ENCODE assay signal across 9 cellular contexts in genomic region chr1:64934115-64934880, GRCh38. TPM values are rescaled to one million over a fixed set of nuclear protein-coding genes. Genes with fewer than 3 reads are reported as not detected.
DNase-seq lines count a peak whose midpoint lies in the region; ATAC-seq and TF ChIP-seq lines count a peak whose summit lies in the region.
"Had no signal": no experiment of that assay in that cellular context is flagged by ENCODE, and none has a peak within 500 bp of the region (broad histone marks: within the 10 kb centered on the region; RNA-seq: fewer than 3 reads in every experiment).

No MANE protein-coding gene starts in this region.

- H3K79me2 ChIP-seq in H9 (ENCODE audit: insufficient read depth, low read length) = peaks cover 3% of the 10 kb centered on the region; the same call in 1 of the 2 replicates

- peak overlapping the region; percentile 51; the same call in 1 of the 2 replicates for H3K14ac ChIP-seq in H9 (ENCODE audit: insufficient read depth, low read length)
- H3K14ac ChIP-seq in neuronal stem cell (ENCODE audit: low read length) = no peak overlapping the region

- H3K27me3 ChIP-seq in H9 (ENCODE audit: insufficient read depth, low read length) (no peaks in the 10 kb centered on the region), heart right ventricle (no peaks in the 10 kb centered on the region), neuronal stem cell (ENCODE audit: control insufficient read depth in 3 of 3, insufficient read depth in 3 of 3, low read depth in 1 of 3, low read length in 3 of 3) (no peaks in the 10 kb centered on the region)

- H4K8ac ChIP-seq in H9 (replicated peaks; ENCODE audit: insufficient read length, low read depth, low read length) = no peak overlapping the region
- no peak overlapping the region for H4K8ac ChIP-seq in neuronal stem cell (ENCODE audit: low read depth, low read length)

- H3K9me3 Mint-ChIP-seq in H9 (peaks cover 0 to 9% of the 10 kb centered on the region in 2 experiments; a peak in 3 of 5 replicates), type B pancreatic cell (peaks cover 11% of the 10 kb centered on the region)
- no peaks in the 10 kb centered on the region for H3K9me3 Mint-ChIP-seq in stimulated activated memory B cell treated with anti-CD40 and anti-IgM and Interleukin-4, amounts not matched to agents 10 μg/mL and 1 μg/mL and 100 μg/mL, for 72 hours

- H3K4me2 ChIP-seq in H9 (ENCODE audit: insufficient read depth, insufficient read length, low read length) (no peak overlapping the region), neuronal stem cell (ENCODE audit: insufficient read depth, low read length, poor library complexity, severe bottlenecking) (no peak overlapping the region)

- H2AK5ac ChIP-seq in H9 (ENCODE audit: insufficient read length, low read length) = no peak overlapping the region
- no peak overlapping the region for H2AK5ac ChIP-seq in neuronal stem cell (ENCODE audit: low read depth, low read length)

- H2BK12ac ChIP-seq in H9 (ENCODE audit: insufficient read length, low read depth, low read length) = no peak overlapping the region
- H2BK12ac ChIP-seq in neuronal stem cell (ENCODE audit: low read length) = no peak overlapping the region

- H3K4me1 Mint-ChIP-seq in H9 (peaks cover 9 to 13% of the 10 kb centered on the region in 2 experiments), type B pancreatic cell (ENCODE audit: unreplicated experiment) (peaks cover 18% of the 10 kb centered on the region)
- peaks cover 83% of the 10 kb centered on the region for H3K4me1 Mint-ChIP-seq in stimulated activated memory B cell treated with anti-CD40 and anti-IgM and Interleukin-4, amounts not matched to agents 10 μg/mL and 1 μg/mL and 100 μg/mL, for 72 hours

- H3K9me3 ChIP-seq in H9 (ENCODE audit: control insufficient read depth, low read depth, low read length) (no peaks in the 10 kb centered on the region), heart right ventricle (peaks cover 0 to 5% (median 0%) of the 10 kb centered on the region in 11 donors), neuronal stem cell (replicated peaks in 1 of 2; ENCODE audit: control insufficient read depth in 2 of 2, insufficient read depth in 1 of 2, low read depth in 1 of 2, low read length in 2 of 2) (no peaks in the 10 kb centered on the region)

- no CpG with 5 or more reads among the region's 9 CpGs for WGBS in H9 (ENCODE audit: extremely low coverage, insufficient read length, low lambda C conversion rate)
- 57 to 65% methylated on average over 9 of the region's 9 CpGs for WGBS in heart right ventricle, 2 donors
- WGBS in neuronal stem cell (ENCODE audit: extremely low coverage in 2 of 2, insufficient read length in 2 of 2, insufficient replicate concordance in 1 of 2), 2 donors = no CpG with 5 or more reads among the region's 9 CpGs

- no peak overlapping the region for H3K4me3 Mint-ChIP-seq in H9
- no peak overlapping the region for H3K4me3 Mint-ChIP-seq in stimulated activated memory B cell treated with anti-CD40 and anti-IgM and Interleukin-4, amounts not matched to agents 10 μg/mL and 1 μg/mL and 100 μg/mL, for 72 hours
- H3K4me3 Mint-ChIP-seq in type B pancreatic cell = no peak overlapping the region
- H3K4me3 Mint-ChIP-seq: T-helper 1 cell treated with Interleukin-12 subunit alpha and Interleukin-12 subunit beta and Interleukin-4 antibody, amounts not matched to agents 30 μg/mL and 1 μg/mL, for 36 hours had no signal

- H3K27ac Mint-ChIP-seq in H9 = no peak overlapping the region; a peak in 1 of 7 replicates
- H3K27ac Mint-ChIP-seq in stimulated activated memory B cell treated with anti-CD40 and anti-IgM and Interleukin-4, amounts not matched to agents 10 μg/mL and 1 μg/mL and 100 μg/mL, for 72 hours = peak overlapping the region; percentile 63
- no peak overlapping the region for H3K27ac Mint-ChIP-seq in type B pancreatic cell
- H3K27ac Mint-ChIP-seq: T-helper 1 cell treated with Interleukin-12 subunit alpha and Interleukin-12 subunit beta and Interleukin-4 antibody, amounts not matched to agents 30 μg/mL and 1 μg/mL, for 36 hours had no signal

- TF ChIP-seq CTCF in H9 (conservative IDR thresholded peaks at IDR 0.05) = no peak
- no peak for TF ChIP-seq CTCF in WI38 (IDR thresholded peaks at IDR 0.05; ENCODE audit: low read depth, low read length)
- no peak for TF ChIP-seq CTCF in heart right ventricle (IDR thresholded peaks at IDR 0.05)
- no peak for TF ChIP-seq CTCF in type B pancreatic cell (conservative IDR thresholded peaks at IDR 0.05)

- H4K20me1 ChIP-seq in H9 (ENCODE audit: control insufficient read depth, insufficient read depth, insufficient read length) = no peaks in the 10 kb centered on the region

- no peak overlapping the region for H3K4ac ChIP-seq in H9 (ENCODE audit: low read depth, low read length)
- H3K4ac ChIP-seq in neuronal stem cell (ENCODE audit: low read length) = no peak overlapping the region

- H2AFZ ChIP-seq in H9 (ENCODE audit: low read length) (no peak overlapping the region), neuronal stem cell (ENCODE audit: low read length) (no peak overlapping the region)

- H3K18ac ChIP-seq in H9 (ENCODE audit: insufficient read length, low read depth, low read length) = no peak overlapping the region
- no peak overlapping the region for H3K18ac ChIP-seq in neuronal stem cell (ENCODE audit: low read length)

- H3K36me3 Mint-ChIP-seq in H9 (ENCODE audit: insufficient read depth in 1 of 3, low read depth in 3 of 3) (peaks cover 0 to 4% (median 4%) of the 10 kb centered on the region in 3 experiments; a peak in 3 of 7 replicates), type B pancreatic cell (peaks cover 11% of the 10 kb centered on the region)
- peaks cover 22% of the 10 kb centered on the region for H3K36me3 Mint-ChIP-seq in stimulated activated memory B cell treated with anti-CD40 and anti-IgM and Interleukin-4, amounts not matched to agents 10 μg/mL and 1 μg/mL and 100 μg/mL, for 72 hours

- no peaks in the 10 kb centered on the region for H3K4me1 ChIP-seq in H9 (ENCODE audit: insufficient read depth, low read length)
- peaks cover 9 to 61% (median 50%) of the 10 kb centered on the region in 9 donors for H3K4me1 ChIP-seq in heart right ventricle
- H3K4me1 ChIP-seq in neuronal stem cell (ENCODE audit: control insufficient read depth in 2 of 2, insufficient read depth in 1 of 2, low read depth in 1 of 2, low read length in 2 of 2) = peaks cover 0 to 4% of the 10 kb centered on the region in 2 donors

- no peak overlapping the region for H2BK120ac ChIP-seq in H9 (ENCODE audit: low read depth, low read length, poor library complexity, severe bottlenecking)
- H2BK120ac ChIP-seq in neuronal stem cell (ENCODE audit: low read depth, low read length) = no peak overlapping the region

- H3K36me3 ChIP-seq in heart right ventricle = no peaks in the 10 kb centered on the region
- H3K36me3 ChIP-seq in neuronal stem cell (replicated peaks in 1 of 2; ENCODE audit: control insufficient read depth in 2 of 2, insufficient read depth in 2 of 2, low read length in 2 of 2) = no peaks in the 10 kb centered on the region

- no peak overlapping the region for H2BK5ac ChIP-seq in H9 (ENCODE audit: insufficient read length, low read length)
- H2BK5ac ChIP-seq in neuronal stem cell (ENCODE audit: low read length) = no peak overlapping the region

- H4K91ac ChIP-seq in H9 (ENCODE audit: insufficient read length, low read depth, low read length) (no peak overlapping the region), neuronal stem cell (ENCODE audit: low read depth, low read length, poor library complexity) (no peak overlapping the region)

- H3K4me3 ChIP-seq in WI38 (ENCODE audit: low read depth, low read length) = peak overlapping the region; percentile 38
- peak overlapping the region in 2 of 10 donors; percentile 1 to 8 for H3K4me3 ChIP-seq in heart right ventricle
- no peak overlapping the region for H3K4me3 ChIP-seq in neuronal stem cell (ENCODE audit: low read length in 2 of 2)

- H2BK15ac ChIP-seq in H9 (ENCODE audit: low read depth, low read length) = no peak overlapping the region
- no peak overlapping the region for H2BK15ac ChIP-seq in neuronal stem cell (ENCODE audit: low read length)

- no peak overlapping the region for H3T11ph ChIP-seq in H9 (ENCODE audit: low read length)

- H3K23me2 ChIP-seq in H9 (ENCODE audit: insufficient read length, low read depth, low read length, poor library complexity, severe bottlenecking) = no peaks in the 10 kb centered on the region

- no peak overlapping the region for H3K56ac ChIP-seq in H9 (ENCODE audit: insufficient read length, low read depth, low read length)

- H3K27ac ChIP-seq in H9 (ENCODE audit: insufficient read length, low read depth, low read length) (no peak overlapping the region), heart right ventricle (peak overlapping the region in 9 of 10 donors; percentile 53 to 85 (median 73)), neuronal stem cell (replicated peaks; ENCODE audit: low read length) (no peak overlapping the region)

- no peak overlapping the region for H4K5ac ChIP-seq in H9 (ENCODE audit: insufficient read length, low read depth, low read length)

- no peak overlapping the region for H3K23ac ChIP-seq in H9 (ENCODE audit: insufficient read length, low read depth, low read length)
- H3K23ac ChIP-seq in neuronal stem cell (ENCODE audit: low read depth, low read length, poor library complexity) = no peak overlapping the region

- no peak overlapping the region for H2BK20ac ChIP-seq in H9 (ENCODE audit: low read depth, low read length, poor library complexity, severe bottlenecking)

- H3K79me1 ChIP-seq in H9 (ENCODE audit: insufficient read depth, low read depth, low read length, poor library complexity, severe bottlenecking) = no peaks in the 10 kb centered on the region
- H3K79me1 ChIP-seq in neuronal stem cell (ENCODE audit: low read depth, low read length) = no peaks in the 10 kb centered on the region

- ATAC-seq in heart right ventricle = peak; percentile 48 to 80 (median 62)
- no peak for ATAC-seq in stimulated activated memory B cell treated with anti-CD40 and anti-IgM and Interleukin-4, amounts not matched to agents 10 μg/mL and 1 μg/mL and 100 μg/mL, for 72 hours

- intact Hi-C loops in heart right ventricle (cut with DNase I) = loop anchor here in 2 of 10 donors (5.0 kb wide), 2 partner anchors 33 to 42 kb away; partner anchors contain the start of gene JAK1 (in 1 of the 2)

- no peak overlapping the region for H3K9ac ChIP-seq in H9 (ENCODE audit: extremely low read depth, insufficient read length, low read length)
- H3K9ac ChIP-seq in neuronal stem cell (ENCODE audit: low read depth, low read length, poor library complexity) = no peak overlapping the region

- no peak for DNase-seq in H9
- peak in 1 of 2 donors; percentile 39 for DNase-seq in heart right ventricle
- DNase-seq in mucosa of gallbladder (ENCODE audit: low spot score) = no peak
- DNase-seq in type B pancreatic cell (ENCODE audit: extremely low spot score, unreplicated experiment) = no peak
- no peak for DNase-seq in neuronal stem cell (ENCODE audit: low spot score)
- DNase-seq in SKM-1 treated with dmso at 0.1 percent for 144 hours (lab: John Stamatoyannopoulos, UW; ENCODE audit: unreplicated experiment) = no peak

- H3K27me3 Mint-ChIP-seq in H9 (ENCODE audit: low read depth) (no peaks in the 10 kb centered on the region), type B pancreatic cell (no peaks in the 10 kb centered on the region)
- no peaks in the 10 kb centered on the region for H3K27me3 Mint-ChIP-seq in stimulated activated memory B cell treated with anti-CD40 and anti-IgM and Interleukin-4, amounts not matched to agents 10 μg/mL and 1 μg/mL and 100 μg/mL, for 72 hours

RNA-seq across cellular contexts. Expression of gene JAK1, which starts 32.1 kb away (rescaled TPM):
- total RNA-seq in H9 (2021) (11.0 and 12.8 TPM in 2 replicates), heart right ventricle (100 to 1,000 TPM in 3 of 10 donors, 10 to 100 TPM in 7; 73.4 to 122 (median 84.4) TPM), mucosa of gallbladder (134 TPM), type B pancreatic cell (ENCODE audit: low replicate concordance) (54.8 and 57.2 TPM in 2 replicates)
- 10 to 100 TPM; 20.1 to 38.5 TPM for polyA plus RNA-seq in heart right ventricle
- polyA plus RNA-seq in neuronal stem cell (2013, experiment 1 of 2) = 2.8 TPM
- 2.6 TPM for polyA plus RNA-seq in neuronal stem cell (2013, experiment 2 of 2)

Comparison
In these comparisons a context has a peak if more than half of its experiments do, and no peak if none do; other contexts are left out.
1. H3K27ac ChIP-seq: peak in heart right ventricle (9 of 10); none in H9 (single experiment) and neuronal stem cell (single experiment).